ENCODE assay signal across 1 cellular context in genomic region chr20:5821627-5822215, GRCh38.
TF ChIP-seq lines count a peak whose summit lies in the region.

No MANE protein-coding gene starts in this region.

TF ChIP-seq in HepG2, 621 proteins besides CTCF, POLR2A, EP300 and RAD21 (continued from another document and continues in another):
- no peak for TF ChIP-seq ZNF776 (CRISPR knock-in tag; IDR thresholded peaks at IDR 0.05)
- TF ChIP-seq NPAS2 (CRISPR knock-in tag; IDR thresholded peaks at IDR 0.05; ENCODE audit: borderline replicate concordance), result no peak
- peak; percentile 70 for TF ChIP-seq MYPOP (CRISPR knock-in tag; IDR thresholded peaks at IDR 0.05)
- no peak for TF ChIP-seq TRAFD1 (CRISPR knock-in tag; IDR thresholded peaks at IDR 0.05; ENCODE audit: borderline replicate concordance)
- TF ChIP-seq ZNF710 (CRISPR knock-in tag; IDR thresholded peaks at IDR 0.05; ENCODE audit: borderline replicate concordance), result peak; percentile 87
- 0 out of 2 replicates have a peak, but pooled peaks have one; percentile 88 for TF ChIP-seq ZNF761 (CRISPR knock-in tag; conservative IDR thresholded peaks at IDR 0.05)
- TF ChIP-seq ZNF333 (CRISPR knock-in tag; IDR thresholded peaks at IDR 0.05; ENCODE audit: borderline replicate concordance), result no peak
- TF ChIP-seq ATF4 (CRISPR knock-in tag; IDR thresholded peaks at IDR 0.05), result no peak; a peak in 1 of 4 replicates
- TF ChIP-seq SNRNP70 (IDR thresholded peaks at IDR 0.05; ENCODE audit: low read depth, low read length), result no peak
- TF ChIP-seq MLX (CRISPR knock-in tag; IDR thresholded peaks at IDR 0.05), result peak; percentile 74
- peak; percentile 97 for TF ChIP-seq HINFP (CRISPR knock-in tag; IDR thresholded peaks at IDR 0.05; ENCODE audit: low read depth)
- 0 out of 2 replicates have a peak, but pooled peaks have one; percentile 43 for TF ChIP-seq ZNF557 (CRISPR knock-in tag; IDR thresholded peaks at IDR 0.05)
- no peak for TF ChIP-seq ZNF329 (CRISPR knock-in tag; IDR thresholded peaks at IDR 0.05; ENCODE audit: low read depth)
- peak; percentile 92 for TF ChIP-seq ZNF792 (CRISPR knock-in tag; IDR thresholded peaks at IDR 0.05)
- TF ChIP-seq ZNF724P (CRISPR knock-in tag; IDR thresholded peaks at IDR 0.05; ENCODE audit: borderline replicate concordance), result 0 out of 2 replicates have a peak, but pooled peaks have one; percentile 17
- TF ChIP-seq MBD4 (IDR thresholded peaks at IDR 0.05; ENCODE audit: borderline replicate concordance, low read length), result no peak
- TF ChIP-seq ZNF3 (CRISPR knock-in tag; IDR thresholded peaks at IDR 0.05), result no peak
- no peak for TF ChIP-seq CCDC6 (CRISPR knock-in tag; IDR thresholded peaks at IDR 0.05)
- 0 out of 2 replicates have a peak, but pooled peaks have one; percentile 68 for TF ChIP-seq ZNF230 (CRISPR knock-in tag; IDR thresholded peaks at IDR 0.05)
- TF ChIP-seq ZNF670 (CRISPR knock-in tag; IDR thresholded peaks at IDR 0.05; ENCODE audit: borderline replicate concordance), result peak; percentile 85; the same call in 1 of the 2 replicates
- no peak for TF ChIP-seq MZF1 (CRISPR knock-in tag; IDR thresholded peaks at IDR 0.05; ENCODE audit: borderline replicate concordance)
- peak; percentile 83; the same call in 1 of the 2 replicates for TF ChIP-seq ZFP1 (CRISPR knock-in tag; IDR thresholded peaks at IDR 0.05)
- no peak for TF ChIP-seq U2AF1 (optimal IDR thresholded peaks at IDR 0.05; ENCODE audit: low read depth, low read length)
- TF ChIP-seq PRPF4 (IDR thresholded peaks at IDR 0.05; ENCODE audit: low read depth, low read length, poor library complexity, severe bottlenecking), result no peak
- peak; percentile 92; the same call in 1 of the 2 replicates for TF ChIP-seq CBX5 (CRISPR knock-in tag; IDR thresholded peaks at IDR 0.05; ENCODE audit: borderline replicate concordance)
- peak; percentile 85; the same call in 1 of the 2 replicates for TF ChIP-seq HMG20A (CRISPR knock-in tag; IDR thresholded peaks at IDR 0.05; ENCODE audit: borderline replicate concordance)
- 0 out of 2 replicates have a peak, but pooled peaks have one; percentile 59 for TF ChIP-seq KLF13 (CRISPR knock-in tag; IDR thresholded peaks at IDR 0.05)
- TF ChIP-seq ZFP82 (CRISPR knock-in tag; IDR thresholded peaks at IDR 0.05; ENCODE audit: borderline replicate concordance), result peak; percentile 68; the same call in 1 of the 2 replicates
- peak; percentile 84; the same call in 1 of the 2 replicates for TF ChIP-seq ZNF383 (CRISPR knock-in tag; IDR thresholded peaks at IDR 0.05; ENCODE audit: borderline replicate concordance)
- TF ChIP-seq EHMT2 (IDR thresholded peaks at IDR 0.05; ENCODE audit: borderline replicate concordance, low read depth, low read length), result no peak; the same call in 1 of the 2 replicates
- no peak; the same call in 1 of the 2 replicates for TF ChIP-seq ZBTB38 (CRISPR knock-in tag; IDR thresholded peaks at IDR 0.05)
- peak; percentile 45; the same call in 1 of the 2 replicates for TF ChIP-seq ZNF430 (CRISPR knock-in tag; IDR thresholded peaks at IDR 0.05)
- TF ChIP-seq PHF21A (CRISPR knock-in tag; IDR thresholded peaks at IDR 0.05), result peak; percentile 84
- no peak for TF ChIP-seq ZNF224 (CRISPR knock-in tag; IDR thresholded peaks at IDR 0.05)
- TF ChIP-seq ELF4 (CRISPR knock-in tag; IDR thresholded peaks at IDR 0.05; ENCODE audit: borderline replicate concordance), result no peak
- no peak for TF ChIP-seq SUZ12 (IDR thresholded peaks at IDR 0.05; ENCODE audit: low read depth, low read length)
- no peak for TF ChIP-seq JARID2 (CRISPR knock-in tag; IDR thresholded peaks at IDR 0.05; ENCODE audit: insufficient replicate concordance)
- peak; percentile 61; the same call in 1 of the 2 replicates for TF ChIP-seq ZNF225 (CRISPR knock-in tag; IDR thresholded peaks at IDR 0.05)
- no peak for TF ChIP-seq TMF1 (CRISPR knock-in tag; IDR thresholded peaks at IDR 0.05; ENCODE audit: low read depth)
- TF ChIP-seq ZNF354B (CRISPR knock-in tag; IDR thresholded peaks at IDR 0.05), result no peak
- TF ChIP-seq THYN1 (CRISPR knock-in tag; IDR thresholded peaks at IDR 0.05; ENCODE audit: borderline replicate concordance, low read depth), result no peak
- 0 out of 2 replicates have a peak, but pooled peaks have one; percentile 82 for TF ChIP-seq ZNF879 (CRISPR knock-in tag; IDR thresholded peaks at IDR 0.05)
- no peak for TF ChIP-seq TRIM24 (CRISPR knock-in tag; IDR thresholded peaks at IDR 0.05)
- TF ChIP-seq ZNF121 (CRISPR knock-in tag; IDR thresholded peaks at IDR 0.05), result no peak; the same call in 1 of the 2 replicates
- peak; percentile 57 for TF ChIP-seq GATAD1 (CRISPR knock-in tag; IDR thresholded peaks at IDR 0.05)
- peak; percentile 44; the same call in 1 of the 2 replicates for TF ChIP-seq RERE (CRISPR knock-in tag; IDR thresholded peaks at IDR 0.05; ENCODE audit: low read depth)
- TF ChIP-seq ZNF207 (IDR thresholded peaks at IDR 0.05; ENCODE audit: borderline replicate concordance), result no peak
- peak; percentile 65; the same call in 1 of the 2 replicates for TF ChIP-seq HNF4G (IDR thresholded peaks at IDR 0.05; ENCODE audit: borderline replicate concordance, low read depth, low read length)
- TF ChIP-seq HNF4G (CRISPR knock-in tag; IDR thresholded peaks at IDR 0.05; ENCODE audit: borderline replicate concordance, low read depth), result peak; percentile 87
- no peak for TF ChIP-seq ZFAT (CRISPR knock-in tag; conservative IDR thresholded peaks at IDR 0.05)
- no peak for TF ChIP-seq ZNF841 (CRISPR knock-in tag; IDR thresholded peaks at IDR 0.05; ENCODE audit: borderline replicate concordance)
- TF ChIP-seq HNRNPLL (IDR thresholded peaks at IDR 0.05; ENCODE audit: low read depth, low read length, poor library complexity, severe bottlenecking), result no peak
- TF ChIP-seq FOXO4 (CRISPR knock-in tag; conservative IDR thresholded peaks at IDR 0.05), result no peak
- peak; percentile 46; the same call in 1 of the 3 replicates for TF ChIP-seq MXI1 (IDR thresholded peaks at IDR 0.05; ENCODE audit: borderline replicate concordance, low read depth, low read length)
- no peak for TF ChIP-seq AGO1 (IDR thresholded peaks at IDR 0.05; ENCODE audit: low read depth, low read length, poor library complexity, severe bottlenecking)
- TF ChIP-seq ZNF652 (CRISPR knock-in tag; IDR thresholded peaks at IDR 0.05; ENCODE audit: borderline replicate concordance, low read depth), result peak; percentile 36; the same call in 1 of the 2 replicates
- no peak for TF ChIP-seq ZNF562 (CRISPR knock-in tag; IDR thresholded peaks at IDR 0.05; ENCODE audit: borderline replicate concordance)
- TF ChIP-seq HOXA5 (CRISPR knock-in tag; IDR thresholded peaks at IDR 0.05), result peak; percentile 71; the same call in 1 of the 2 replicates
- TF ChIP-seq SMAD1 (CRISPR knock-in tag; IDR thresholded peaks at IDR 0.05; ENCODE audit: borderline replicate concordance, low read depth), result no peak; the same call in 1 of the 2 replicates
